2 cellular contexts compared by ENCODE assay signal in genomic region chr2:209380278-209380677, GRCh38.
TF ChIP-seq lines count a peak whose summit lies in the region.

No MANE protein-coding gene starts in this region.

TF ChIP-seq in Ishikawa, 13 proteins besides CTCF, POLR2A, EP300 and RAD21 (continued from another document):
- TF ChIP-seq REST (IDR thresholded peaks at IDR 0.05; ENCODE audit: low read depth) (no peak), TCF12 (IDR thresholded peaks at IDR 0.05; ENCODE audit: low read depth) (peak; percentile 63; the same call in 1 of the 2 replicates), MAX (IDR thresholded peaks at IDR 0.05) (0 out of 2 replicates have a peak, but pooled peaks have one; percentile 26)

TF ChIP-seq in GM12878, 131 proteins besides CTCF, POLR2A, EP300 and RAD21 (continued from another document):
- TF ChIP-seq USF2 (IDR thresholded peaks at IDR 0.05; ENCODE audit: borderline replicate concordance, low read depth, low read length) (no peak), IKZF1 (conservative IDR thresholded peaks at IDR 0.05) (0 out of 2 replicates have a peak, but pooled peaks have one; percentile 28), MEF2B (IDR thresholded peaks at IDR 0.05; ENCODE audit: partially characterized antibody, poor library complexity, severe bottlenecking) (peak; percentile 47), PAX5 (IDR thresholded peaks at IDR 0.05; ENCODE audit: borderline replicate concordance, low read depth, low read length) (peak; percentile 44; the same call in 1 of the 2 replicates), HDAC2 (IDR thresholded peaks at IDR 0.05) (no peak)
